ENCODE assay signal across 15 cellular contexts in the genomic region with DNA sequence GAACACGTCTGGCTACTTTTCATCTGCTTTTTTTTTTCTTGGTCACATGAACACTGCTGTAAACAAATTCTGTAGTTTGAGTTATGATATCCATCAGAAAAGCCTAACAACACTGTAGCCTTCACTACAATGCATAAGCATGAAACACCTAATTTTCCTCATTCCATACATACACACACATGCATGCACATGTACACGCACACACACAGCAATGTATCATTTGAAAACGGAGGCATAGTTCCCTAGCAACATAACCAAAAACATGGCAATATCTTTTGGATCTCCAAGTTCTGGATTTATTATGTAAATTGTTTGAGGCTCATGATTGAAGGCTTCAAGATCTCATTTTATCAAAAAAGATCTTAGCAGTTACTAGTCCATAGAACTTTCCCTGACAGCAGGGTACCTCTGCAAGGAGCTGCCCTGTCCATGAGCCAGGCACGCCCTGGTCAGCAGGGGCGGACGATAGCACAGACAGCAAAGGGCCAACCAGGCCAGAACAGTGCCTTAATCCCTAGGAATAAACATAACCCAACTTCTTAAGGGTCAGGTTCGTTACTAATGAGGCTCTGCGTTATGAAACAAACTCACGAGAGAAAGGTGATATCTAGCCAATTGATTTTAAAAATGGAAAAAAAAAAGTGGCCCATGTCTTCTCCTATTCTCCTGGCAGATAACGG. TPM values are rescaled to one million over a fixed set of nuclear protein-coding genes. Genes with fewer than 3 reads are reported as not detected.
DNase-seq lines count a peak whose midpoint lies in the region; ATAC-seq and TF ChIP-seq lines count a peak whose summit lies in the region.
"Had no signal": no experiment of that assay in that cellular context is flagged by ENCODE, and none has a peak within 500 bp of the region (broad histone marks: within the 10 kb centered on the region; RNA-seq: fewer than 3 reads in every experiment).

No MANE protein-coding gene starts in this region.

- ATAC-seq in naive thymus-derived CD8-positive, alpha-beta T cell: no peak
- ATAC-seq in GM21381 (IDR thresholded peaks at IDR 0.05; ENCODE audit: unreplicated experiment): no peak
- ATAC-seq: right cardiac atrium; stimulated activated naive B cell treated with anti-CD40 and anti-IgM and Interleukin-4, amounts not matched to agents 10 μg/mL and 1 μg/mL and 100 μg/mL, for 72 hours had no signal

- H3K36me3 ChIP-seq in ascending aorta: no peaks in the 10 kb centered on the region
- H3K36me3 ChIP-seq in transverse colon: no peaks in the 10 kb centered on the region

- TF ChIP-seq EP300 in transverse colon (IDR thresholded peaks at IDR 0.05; ENCODE audit: low read depth): no peak

- no peak for TF ChIP-seq POLR2A in transverse colon (IDR thresholded peaks at IDR 0.05)

- H3K27ac ChIP-seq in ascending aorta (peak overlapping the region; percentile 85 to 94), transverse colon (peak overlapping the region in 3 of 4 donors; percentile 10 to 52 (median 17))
- H3K27ac ChIP-seq: RWPE1 had no signal

- H3K9me3 Mint-ChIP-seq in activated naive CD4-positive, alpha-beta T cell treated with anti-CD3 and anti-CD28 coated beads, Interleukin-2, amount 50 U/mL, for 24 hours: no peaks in the 10 kb centered on the region
- peaks cover 2% of the 10 kb centered on the region for H3K9me3 Mint-ChIP-seq in activated naive CD4-positive, alpha-beta T cell treated with anti-CD3 and anti-CD28 coated beads for 36 hours
- H3K9me3 Mint-ChIP-seq in naive thymus-derived CD8-positive, alpha-beta T cell: no peaks in the 10 kb centered on the region
- peaks cover 4% of the 10 kb centered on the region for H3K9me3 Mint-ChIP-seq in nephron progenitor cell
- H3K9me3 Mint-ChIP-seq: stimulated activated naive B cell treated with anti-CD40 and anti-IgM and Interleukin-4, amounts not matched to agents 10 μg/mL and 1 μg/mL and 100 μg/mL, for 72 hours had no signal

- no peak for TF ChIP-seq CTCF in ascending aorta (IDR thresholded peaks at IDR 0.05)
- TF ChIP-seq CTCF in transverse colon (IDR thresholded peaks at IDR 0.05): no peak
- no peak for TF ChIP-seq CTCF in nephron progenitor cell (IDR thresholded peaks at IDR 0.05)

- H3K36me3 Mint-ChIP-seq in activated naive CD4-positive, alpha-beta T cell treated with anti-CD3 and anti-CD28 coated beads, Interleukin-2, amount 50 U/mL, for 24 hours: peaks cover 16% of the 10 kb centered on the region
- H3K36me3 Mint-ChIP-seq in activated naive CD4-positive, alpha-beta T cell treated with anti-CD3 and anti-CD28 coated beads for 36 hours (ENCODE audit: low read depth): peaks cover 46% of the 10 kb centered on the region
- H3K36me3 Mint-ChIP-seq in naive thymus-derived CD8-positive, alpha-beta T cell: peaks cover 0 to 45% (median 18%) of the 10 kb centered on the region in 3 donors
- peaks cover 26% of the 10 kb centered on the region for H3K36me3 Mint-ChIP-seq in nephron progenitor cell (ENCODE audit: low read depth)

- no peaks in the 10 kb centered on the region for H3K9me3 ChIP-seq in ascending aorta
- no peaks in the 10 kb centered on the region for H3K9me3 ChIP-seq in transverse colon

- POLR2A ChIA-PET in naive thymus-derived CD8-positive, alpha-beta T cell (lab: Charles Lee): interaction anchor here (0.6 to 1.1 kb wide), 2 partner anchors 9 to 11 kb away, joined by 3 to 6 read pairs; no protein-coding TSS in a partner anchor

- peaks cover 87% of the 10 kb centered on the region for H3K4me1 Mint-ChIP-seq in activated naive CD4-positive, alpha-beta T cell treated with anti-CD3 and anti-CD28 coated beads, Interleukin-2, amount 50 U/mL, for 24 hours
- H3K4me1 Mint-ChIP-seq in activated naive CD4-positive, alpha-beta T cell treated with anti-CD3 and anti-CD28 coated beads for 36 hours (ENCODE audit: low read depth): peaks cover 70% of the 10 kb centered on the region
- peaks cover 35 to 83% (median 72%) of the 10 kb centered on the region in 4 donors for H3K4me1 Mint-ChIP-seq in naive thymus-derived CD8-positive, alpha-beta T cell
- H3K4me1 Mint-ChIP-seq in nephron progenitor cell: peaks cover 49% of the 10 kb centered on the region

- CTCF ChIA-PET in activated naive CD4-positive, alpha-beta T cell treated with anti-CD3 and anti-CD28 coated beads for 36 hours (lab: Charles Lee): no interaction called here

- H3K27me3 Mint-ChIP-seq in activated naive CD4-positive, alpha-beta T cell treated with anti-CD3 and anti-CD28 coated beads, Interleukin-2, amount 50 U/mL, for 24 hours: no peaks in the 10 kb centered on the region
- H3K27me3 Mint-ChIP-seq in activated naive CD4-positive, alpha-beta T cell treated with anti-CD3 and anti-CD28 coated beads for 36 hours (ENCODE audit: low read depth): no peaks in the 10 kb centered on the region
- H3K27me3 Mint-ChIP-seq in naive thymus-derived CD8-positive, alpha-beta T cell: no peaks in the 10 kb centered on the region
- H3K27me3 Mint-ChIP-seq in nephron progenitor cell (ENCODE audit: low read depth, poor library complexity): no peaks in the 10 kb centered on the region
- H3K27me3 Mint-ChIP-seq: stimulated activated naive B cell treated with anti-CD40 and anti-IgM and Interleukin-4, amounts not matched to agents 10 μg/mL and 1 μg/mL and 100 μg/mL, for 72 hours had no signal

- in situ Hi-C loops in transverse colon (cut with MboI; ENCODE audit: low pct_ligation_motif_present in 1 of 4, low pct_unique_long_range_greater_than_20kb in 1 of 4, low sequenced_read_pairs in 3 of 4): no loop called here

- peak overlapping the region; percentile 46 for H3K27ac Mint-ChIP-seq in activated naive CD4-positive, alpha-beta T cell treated with anti-CD3 and anti-CD28 coated beads, Interleukin-2, amount 50 U/mL, for 24 hours
- no peak overlapping the region for H3K27ac Mint-ChIP-seq in activated naive CD4-positive, alpha-beta T cell treated with anti-CD3 and anti-CD28 coated beads for 36 hours
- H3K27ac Mint-ChIP-seq in naive thymus-derived CD8-positive, alpha-beta T cell: peak overlapping the region; percentile 5 to 87 (median 56)
- no peak overlapping the region for H3K27ac Mint-ChIP-seq in nephron progenitor cell

- H3K4me3 ChIP-seq in ascending aorta (no peak overlapping the region), transverse colon (no peak overlapping the region)

- H3K27me3 ChIP-seq in ascending aorta (no peaks in the 10 kb centered on the region), transverse colon (no peaks in the 10 kb centered on the region)

- no peak for DNase-seq in activated naive CD4-positive, alpha-beta T cell treated with anti-CD3 and anti-CD28 coated beads for 36 hours
- DNase-seq in ascending aorta (ENCODE audit: low spot score in 2 of 2): no peak
- DNase-seq in naive thymus-derived CD8-positive, alpha-beta T cell: no peak
- no peak for DNase-seq in transverse colon
- no peak for DNase-seq in stimulated activated CD4-positive, alpha-beta T cell treated with anti-CD3 and anti-CD28 coated beads, Interleukin-1b, Interleukin-23, amount 100 ng/mL, for 48 hours
- DNase-seq in nephron progenitor cell: no peak
- DNase-seq: activated CD4-positive, alpha-beta T cell treated with anti-CD3 and anti-CD28 coated beads for 1 hour; activated T-cell treated with anti-CD3 and anti-CD28 coated beads, Interleukin-2, amount 50 U/mL, for 1 hour; NCI-H82; right cardiac atrium; stimulated activated naive B cell treated with anti-CD40 and anti-IgM and Interleukin-4, amounts not matched to agents 10 μg/mL and 1 μg/mL and 100 μg/mL, for 72 hours; T-helper 2 cell had no signal

- 74 to 76% methylated on average over 6 to 10 of the region's 10 CpGs for WGBS in transverse colon (ENCODE audit: low coverage in 1 of 2), 2 donors

- intact Hi-C loops in activated naive CD4-positive, alpha-beta T cell treated with anti-CD3 and anti-CD28 coated beads for 36 hours (cut with micrococcal nuclease): no loop called here
- intact Hi-C loops in ascending aorta (cut with DNase I): loop anchor here (5.0 kb wide), 2 partner anchors 42 to 113 kb away; no protein-coding TSS in a partner anchor
- intact Hi-C loops in transverse colon (cut with DNase I; ENCODE audit: low total_unique reads): loop anchor here (5.0 kb wide), 1 partner anchor 538 kb away; no protein-coding TSS in a partner anchor

- no peak overlapping the region for H3K4me3 Mint-ChIP-seq in activated naive CD4-positive, alpha-beta T cell treated with anti-CD3 and anti-CD28 coated beads, Interleukin-2, amount 50 U/mL, for 24 hours
- no peak overlapping the region for H3K4me3 Mint-ChIP-seq in activated naive CD4-positive, alpha-beta T cell treated with anti-CD3 and anti-CD28 coated beads for 36 hours
- peak overlapping the region in 4 of 10 donors; percentile 24 to 73 (median 45) for H3K4me3 Mint-ChIP-seq in naive thymus-derived CD8-positive, alpha-beta T cell
- no peak overlapping the region for H3K4me3 Mint-ChIP-seq in nephron progenitor cell
- H3K4me3 Mint-ChIP-seq: stimulated activated naive B cell treated with anti-CD40 and anti-IgM and Interleukin-4, amounts not matched to agents 10 μg/mL and 1 μg/mL and 100 μg/mL, for 72 hours had no signal

- peaks cover 0 to 18% of the 10 kb centered on the region in 2 donors for H3K4me1 ChIP-seq in ascending aorta
- H3K4me1 ChIP-seq in transverse colon: peaks cover 3 to 34% (median 18%) of the 10 kb centered on the region in 4 donors

RNA-seq across cellular contexts. Expression of a gene that starts 59.4 kb away (rescaled TPM):
- 10 to 100 TPM; 48.4 to 49.6 TPM for total RNA-seq in activated naive CD4-positive, alpha-beta T cell treated with anti-CD3 and anti-CD28 coated beads for 36 hours
- total RNA-seq in ascending aorta: 20.5 TPM
- 10 to 100 TPM; 32.9 to 33.1 TPM for total RNA-seq in naive thymus-derived CD8-positive, alpha-beta T cell
- polyA plus RNA-seq in naive thymus-derived CD8-positive, alpha-beta T cell: 10 to 100 TPM; 24.3 to 40.2 (median 31.3) TPM
- 10 to 100 TPM; 14.3 to 34.8 (median 23.5) TPM for total RNA-seq in transverse colon

Comparison
In these comparisons a context has a peak if more than half of its experiments do, and no peak if none do; other contexts are left out.
1. H3K27ac Mint-ChIP-seq: peak in activated naive CD4-positive, alpha-beta T cell treated with anti-CD3 and anti-CD28 coated beads, Interleukin-2, amount 50 U/mL, for 24 hours (single experiment) and naive thymus-derived CD8-positive, alpha-beta T cell (10 of 10); none in activated naive CD4-positive, alpha-beta T cell treated with anti-CD3 and anti-CD28 coated beads for 36 hours (single experiment) and nephron progenitor cell (single experiment).